8 cellular contexts compared by ENCODE assay signal in the genomic region with DNA sequence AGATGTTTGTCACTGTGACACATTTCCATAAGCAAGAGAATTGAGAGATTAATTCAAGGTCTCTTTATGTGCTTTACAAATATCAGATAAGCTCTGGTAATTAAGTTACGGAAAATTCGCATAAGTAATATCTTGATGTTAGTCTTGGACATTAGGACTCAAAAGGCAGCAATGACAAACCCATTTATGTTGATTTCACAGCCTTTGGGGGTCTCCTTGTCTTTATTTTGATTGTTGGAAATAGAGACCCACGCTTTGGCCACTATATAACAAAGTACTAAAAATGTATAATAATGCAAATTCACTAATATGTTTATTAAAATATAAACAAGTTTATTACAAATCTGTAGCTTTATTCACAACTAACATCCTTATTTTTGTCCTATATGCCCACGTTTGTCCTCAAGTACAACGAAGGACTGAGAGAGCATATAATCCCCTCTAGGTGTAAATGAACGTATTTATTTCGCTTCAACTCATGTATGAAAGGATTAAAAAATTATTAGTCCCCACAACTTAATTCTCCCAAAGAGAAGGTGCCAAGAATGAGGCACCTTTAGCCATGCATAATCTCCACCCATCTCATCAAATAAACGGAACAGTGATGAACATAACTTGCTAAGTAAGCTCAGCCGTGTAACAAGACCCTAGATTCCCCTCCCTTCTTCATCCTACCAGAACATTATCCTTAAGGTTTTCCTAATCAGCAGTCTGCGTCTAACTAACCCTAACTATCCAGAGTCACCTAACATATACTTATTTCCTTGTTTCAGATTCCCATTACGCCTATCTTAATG. TPM values are rescaled to one million over a fixed set of nuclear protein-coding genes. Genes with fewer than 3 reads are reported as not detected.
DNase-seq lines count a peak whose midpoint lies in the region; ATAC-seq, FAIRE-seq and TF ChIP-seq lines count a peak whose summit lies in the region.

No MANE protein-coding gene starts in this region.

- H3K4me3 ChIP-seq in bronchial epithelial cell (ENCODE audit: low read depth, low read length) (peak overlapping the region; percentile 81), mesendoderm (ENCODE audit: low read length) (no peak overlapping the region), urinary bladder (ENCODE audit: low read depth, low read length) (peak overlapping the region; percentile 14)

- peaks cover 4% of the 10 kb centered on the region for H3K36me3 Mint-ChIP-seq in activated naive CD8-positive, alpha-beta T cell
- H3K36me3 Mint-ChIP-seq in activated naive CD8-positive, alpha-beta T cell treated with anti-CD3 and anti-CD28 coated beads for 36 hours, result no peaks in the 10 kb centered on the region
- H3K36me3 Mint-ChIP-seq in activated CD8-positive, alpha-beta memory T cell treated with anti-CD3 and anti-CD28 coated beads, Interleukin-2, amount 10 ng/mL, durations not matched to agents 7 days and 5 days, result no peaks in the 10 kb centered on the region

- no CpG with 5 or more reads among the region's 11 CpGs for WGBS in mesendoderm (ENCODE audit: extremely low coverage, insufficient coverage, low lambda C conversion rate)
- WGBS in urinary bladder, result 66% methylated on average over 11 of the region's 11 CpGs

- CTCF ChIA-PET in activated CD8-positive, alpha-beta memory T cell treated with anti-CD3 and anti-CD28 coated beads, Interleukin-2, amount 10 ng/mL, durations not matched to agents 7 days and 5 days (lab: Charles Lee), result no interaction called here

- peak overlapping the region; percentile 86 for H3K9ac ChIP-seq in mesendoderm (ENCODE audit: low read length)

- H2BK120ac ChIP-seq in mesendoderm (ENCODE audit: low read depth, low read length), result no peak overlapping the region

- H2BK15ac ChIP-seq in mesendoderm (replicated peaks; ENCODE audit: low read depth), result no peak overlapping the region

- H3K56ac ChIP-seq in mesendoderm (ENCODE audit: low read length), result peak overlapping the region; percentile 94

- H3K4ac ChIP-seq in mesendoderm (ENCODE audit: low read depth, low read length), result no peak overlapping the region

- peaks cover 4% of the 10 kb centered on the region for H3K4me1 ChIP-seq in mesendoderm (ENCODE audit: control insufficient read depth, low read depth, low read length)
- no peaks in the 10 kb centered on the region for H3K4me1 ChIP-seq in urinary bladder (ENCODE audit: insufficient read depth)

- H3K27ac ChIP-seq in mesendoderm (ENCODE audit: low read depth, low read length) (peak overlapping the region; percentile 97), urinary bladder (ENCODE audit: low read depth) (peak overlapping the region; percentile 68)

- H3K27me3 Mint-ChIP-seq in activated naive CD8-positive, alpha-beta T cell, result peaks cover 50% of the 10 kb centered on the region
- peaks cover 78% of the 10 kb centered on the region for H3K27me3 Mint-ChIP-seq in activated naive CD8-positive, alpha-beta T cell treated with anti-CD3 and anti-CD28 coated beads for 36 hours
- H3K27me3 Mint-ChIP-seq in activated CD8-positive, alpha-beta memory T cell treated with anti-CD3 and anti-CD28 coated beads, Interleukin-2, amount 10 ng/mL, durations not matched to agents 7 days and 5 days, result peaks cover 57% of the 10 kb centered on the region

- no peaks in the 10 kb centered on the region for H3K36me3 ChIP-seq in bronchial epithelial cell (ENCODE audit: control insufficient read depth, insufficient read depth, low read length)
- H3K36me3 ChIP-seq in mesendoderm (ENCODE audit: control insufficient read depth, insufficient read depth, low read length), result no peaks in the 10 kb centered on the region
- no peaks in the 10 kb centered on the region for H3K36me3 ChIP-seq in urinary bladder (ENCODE audit: insufficient read depth)

- H3K79me1 ChIP-seq in mesendoderm (ENCODE audit: low read length), result peaks cover 4% of the 10 kb centered on the region

- H3K23ac ChIP-seq in mesendoderm (ENCODE audit: low read length), result no peak overlapping the region

- no peaks in the 10 kb centered on the region for H3K27me3 ChIP-seq in bronchial epithelial cell (ENCODE audit: control insufficient read depth, insufficient read depth, low read length)
- no peaks in the 10 kb centered on the region for H3K27me3 ChIP-seq in mesendoderm (ENCODE audit: insufficient read depth, low read length, poor library complexity)

- DNase-seq in activated naive CD8-positive, alpha-beta T cell treated with anti-CD3 and anti-CD28 coated beads for 36 hours, result no peak
- DNase-seq in bronchial epithelial cell (ENCODE audit: low read depth) (no peak), mesendoderm (no peak)
- no peak for DNase-seq in activated CD8-positive, alpha-beta memory T cell treated with anti-CD3 and anti-CD28 coated beads, Interleukin-2, amount 10 ng/mL, durations not matched to agents 7 days and 5 days

- H4K8ac ChIP-seq in mesendoderm (ENCODE audit: low read depth, low read length), result no peak overlapping the region

- no peak overlapping the region for H2AK5ac ChIP-seq in mesendoderm (ENCODE audit: low read length)

- H3K18ac ChIP-seq in mesendoderm (ENCODE audit: low read length), result no peak overlapping the region

- peaks cover 22% of the 10 kb centered on the region for H3K4me1 Mint-ChIP-seq in activated naive CD8-positive, alpha-beta T cell (ENCODE audit: low read depth)
- peaks cover 16% of the 10 kb centered on the region for H3K4me1 Mint-ChIP-seq in activated naive CD8-positive, alpha-beta T cell treated with anti-CD3 and anti-CD28 coated beads for 36 hours
- H3K4me1 Mint-ChIP-seq in activated CD8-positive, alpha-beta memory T cell treated with anti-CD3 and anti-CD28 coated beads, Interleukin-2, amount 10 ng/mL, durations not matched to agents 7 days and 5 days, result peaks cover 19% of the 10 kb centered on the region

- no peak overlapping the region for H4K5ac ChIP-seq in mesendoderm (ENCODE audit: low read length)

- H3K9me3 Mint-ChIP-seq in activated naive CD8-positive, alpha-beta T cell (ENCODE audit: low read depth), result no peaks in the 10 kb centered on the region
- no peaks in the 10 kb centered on the region for H3K9me3 Mint-ChIP-seq in activated naive CD8-positive, alpha-beta T cell treated with anti-CD3 and anti-CD28 coated beads for 36 hours
- H3K9me3 Mint-ChIP-seq in activated CD8-positive, alpha-beta memory T cell treated with anti-CD3 and anti-CD28 coated beads, Interleukin-2, amount 10 ng/mL, durations not matched to agents 7 days and 5 days (ENCODE audit: low read depth), result no peaks in the 10 kb centered on the region

- H3K79me2 ChIP-seq in mesendoderm (ENCODE audit: control insufficient read depth, insufficient read depth, low read length), result peaks cover 4% of the 10 kb centered on the region

- H3K4me2 ChIP-seq in mesendoderm (ENCODE audit: low read length), result peak overlapping the region; percentile 87

- H3K4me3 Mint-ChIP-seq in activated naive CD8-positive, alpha-beta T cell, result peak overlapping the region; percentile 87
- no peak overlapping the region for H3K4me3 Mint-ChIP-seq in activated naive CD8-positive, alpha-beta T cell treated with anti-CD3 and anti-CD28 coated beads for 36 hours
- no peak overlapping the region for H3K4me3 Mint-ChIP-seq in activated CD8-positive, alpha-beta memory T cell treated with anti-CD3 and anti-CD28 coated beads, Interleukin-2, amount 10 ng/mL, durations not matched to agents 7 days and 5 days

- TF ChIP-seq CTCF in bronchial epithelial cell (IDR thresholded peaks at IDR 0.05; ENCODE audit: insufficient read depth, low read length, severe bottlenecking), result no peak

- no peak for ATAC-seq in activated CD8-positive, alpha-beta memory T cell treated with anti-CD3 and anti-CD28 coated beads, Interleukin-2, amount 10 ng/mL, durations not matched to agents 7 days and 5 days
- no peak for ATAC-seq in HG02798 (IDR thresholded peaks at IDR 0.05; ENCODE audit: poor library complexity, unreplicated experiment)
- no peak for ATAC-seq in GM19467 (IDR thresholded peaks at IDR 0.05; ENCODE audit: unreplicated experiment)

- peak overlapping the region; percentile 12 for H3K27ac Mint-ChIP-seq in activated naive CD8-positive, alpha-beta T cell
- H3K27ac Mint-ChIP-seq in activated naive CD8-positive, alpha-beta T cell treated with anti-CD3 and anti-CD28 coated beads for 36 hours, result no peak overlapping the region
- H3K27ac Mint-ChIP-seq in activated CD8-positive, alpha-beta memory T cell treated with anti-CD3 and anti-CD28 coated beads, Interleukin-2, amount 10 ng/mL, durations not matched to agents 7 days and 5 days, result no peak overlapping the region

- no peak for FAIRE-seq in bronchial epithelial cell (lab: Jason Lieb, UNC)

- H2BK5ac ChIP-seq in mesendoderm (ENCODE audit: low read length), result no peak overlapping the region

RNA-seq across cellular contexts. Expression of gene LAMC1, which starts 1.6 kb away (rescaled TPM):
- total RNA-seq in activated naive CD8-positive, alpha-beta T cell treated with anti-CD3 and anti-CD28 coated beads for 36 hours, result under 1 TPM; 0.42 to 0.66 TPM
- 190 and 219 TPM in 2 replicates for total RNA-seq in bronchial epithelial cell
- 54.6 TPM for polyA plus RNA-seq in mesendoderm (2013, experiment 1 of 2)
- 50.2 TPM for polyA plus RNA-seq in mesendoderm (2013, experiment 2 of 2)
- total RNA-seq in urinary bladder, result 279 TPM
- 178 TPM for polyA plus RNA-seq in urinary bladder
- under 1 TPM in 1 of 2 experiments, not detected in 1; 0.40 TPM for total RNA-seq in activated CD8-positive, alpha-beta memory T cell treated with anti-CD3 and anti-CD28 coated beads, Interleukin-2, amount 10 ng/mL, durations not matched to agents 7 days and 5 days

Comparison
In these comparisons a context has a peak if more than half of its experiments do, and no peak if none do; other contexts are left out.
1. RNA of gene LAMC1, which starts 1.6 kb away (total RNA-seq): 279 TPM in urinary bladder (single experiment) and 190 to 219 TPM in bronchial epithelial cell; 0.42 to 0.66 TPM in activated naive CD8-positive, alpha-beta T cell treated with anti-CD3 and anti-CD28 coated beads for 36 hours and 0.40 TPM in activated CD8-positive, alpha-beta memory T cell treated with anti-CD3 and anti-CD28 coated beads, Interleukin-2, amount 10 ng/mL, durations not matched to agents 7 days and 5 days; every median in the first group is over 100 times any median in the second.